In genomic region chr7:128462427-128462826, GRCh38 we compare ENCODE assay signal across 6 cellular contexts.
"Had no signal": no experiment of that assay in that cellular context is flagged by ENCODE, and none has a peak within 500 bp of the region (broad histone marks: within the 10 kb centered on the region; RNA-seq: fewer than 3 reads in every experiment).

No MANE protein-coding gene starts in this region.

- H3K27ac Mint-ChIP-seq: GM23338, H9, IgD-negative memory B cell had no signal

- H3K27me3 Mint-ChIP-seq: IgD-negative memory B cell had no signal

- H3K4me3 Mint-ChIP-seq: GM23338, H9, IgD-negative memory B cell had no signal

- H3K27ac ChIP-seq: HL-60 had no signal

- DNase-seq: H9, HCEC 1CT had no signal

- H3K4me3 ChIP-seq: GM23338 had no signal

- H3K9me3 Mint-ChIP-seq: IgD-negative memory B cell had no signal

- H3K4me2 ChIP-seq: GM23338 had no signal

- H2AFZ ChIP-seq: GM23338 had no signal

- ATAC-seq: GM23338, HepG2 had no signal
